ENCODE assay signal across 2 cellular contexts in the genomic region with DNA sequence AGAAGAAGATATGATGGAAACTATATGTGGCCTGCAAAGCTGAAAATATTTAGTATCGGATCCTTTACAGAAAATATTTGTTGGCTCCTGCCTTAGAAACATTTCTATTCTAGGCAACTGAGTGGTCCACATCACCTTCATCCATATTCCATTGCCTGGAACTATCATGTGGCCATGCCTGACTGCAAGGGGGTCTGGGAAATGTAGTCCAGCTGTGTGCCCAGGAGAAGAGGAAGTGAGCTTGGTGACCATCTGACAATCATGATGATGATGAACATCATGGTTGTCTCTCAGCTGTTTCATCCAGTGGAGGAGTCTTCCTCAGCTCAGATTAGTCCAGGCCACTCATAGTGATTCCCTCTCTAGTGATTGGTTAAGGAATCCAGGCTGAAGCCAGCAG.
TF ChIP-seq lines count a peak whose summit lies in the region.

No MANE protein-coding gene starts in this region.

TF ChIP-seq in GM12891, 5 proteins besides CTCF, POLR2A, EP300 and RAD21 (continued from another document):
- TF ChIP-seq POLR2AphosphoS5 (IDR thresholded peaks at IDR 0.05; ENCODE audit: low read depth, low read length): no peak
- no peak for TF ChIP-seq PAX5 (IDR thresholded peaks at IDR 0.05; ENCODE audit: insufficient read depth, low read length, severe bottlenecking)
- TF ChIP-seq SPI1 (IDR thresholded peaks at IDR 0.05; ENCODE audit: low read depth, low read length): peak; percentile 89

TF ChIP-seq in SK-N-SH treated with all-trans-retinoic acid at 6 μM for 48 hours, 23 proteins besides CTCF, POLR2A, EP300 and RAD21 (continued from another document):
- TF ChIP-seq CREB5 (CRISPR knock-in tag; IDR thresholded peaks at IDR 0.05; ENCODE audit: low read depth) (no peak), CSDC2 (CRISPR knock-in tag; IDR thresholded peaks at IDR 0.05) (no peak), ARNTL (CRISPR knock-in tag; IDR thresholded peaks at IDR 0.05; ENCODE audit: borderline replicate concordance, low read depth) (no peak), BACH2 (CRISPR knock-in tag; IDR thresholded peaks at IDR 0.05; ENCODE audit: borderline replicate concordance) (no peak), TCF4 (CRISPR knock-in tag; IDR thresholded peaks at IDR 0.05; ENCODE audit: borderline replicate concordance) (no peak), ZNF8 (CRISPR knock-in tag; IDR thresholded peaks at IDR 0.05) (no peak), PATZ1 (CRISPR knock-in tag; IDR thresholded peaks at IDR 0.05; ENCODE audit: borderline replicate concordance) (no peak), ISL1 (CRISPR knock-in tag; IDR thresholded peaks at IDR 0.05) (no peak), ZC3H10 (CRISPR knock-in tag; IDR thresholded peaks at IDR 0.05) (no peak), GLIS3 (CRISPR knock-in tag; IDR thresholded peaks at IDR 0.05) (no peak), OSR1 (CRISPR knock-in tag; IDR thresholded peaks at IDR 0.05) (no peak), ZNF70 (CRISPR knock-in tag; IDR thresholded peaks at IDR 0.05) (no peak)
- TF ChIP-seq, protein P1, sequence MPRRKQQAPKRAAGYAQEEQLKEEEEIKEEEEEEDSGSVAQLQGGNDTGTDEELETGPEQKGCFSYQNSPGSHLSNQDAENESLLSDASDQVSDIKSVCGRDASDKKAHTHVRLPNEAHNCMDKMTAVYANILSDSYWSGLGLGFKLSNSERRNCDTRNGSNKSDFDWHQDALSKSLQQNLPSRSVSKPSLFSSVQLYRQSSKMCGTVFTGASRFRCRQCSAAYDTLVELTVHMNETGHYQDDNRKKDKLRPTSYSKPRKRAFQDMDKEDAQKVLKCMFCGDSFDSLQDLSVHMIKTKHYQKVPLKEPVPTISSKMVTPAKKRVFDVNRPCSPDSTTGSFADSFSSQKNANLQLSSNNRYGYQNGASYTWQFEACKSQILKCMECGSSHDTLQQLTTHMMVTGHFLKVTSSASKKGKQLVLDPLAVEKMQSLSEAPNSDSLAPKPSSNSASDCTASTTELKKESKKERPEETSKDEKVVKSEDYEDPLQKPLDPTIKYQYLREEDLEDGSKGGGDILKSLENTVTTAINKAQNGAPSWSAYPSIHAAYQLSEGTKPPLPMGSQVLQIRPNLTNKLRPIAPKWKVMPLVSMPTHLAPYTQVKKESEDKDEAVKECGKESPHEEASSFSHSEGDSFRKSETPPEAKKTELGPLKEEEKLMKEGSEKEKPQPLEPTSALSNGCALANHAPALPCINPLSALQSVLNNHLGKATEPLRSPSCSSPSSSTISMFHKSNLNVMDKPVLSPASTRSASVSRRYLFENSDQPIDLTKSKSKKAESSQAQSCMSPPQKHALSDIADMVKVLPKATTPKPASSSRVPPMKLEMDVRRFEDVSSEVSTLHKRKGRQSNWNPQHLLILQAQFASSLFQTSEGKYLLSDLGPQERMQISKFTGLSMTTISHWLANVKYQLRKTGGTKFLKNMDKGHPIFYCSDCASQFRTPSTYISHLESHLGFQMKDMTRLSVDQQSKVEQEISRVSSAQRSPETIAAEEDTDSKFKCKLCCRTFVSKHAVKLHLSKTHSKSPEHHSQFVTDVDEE (CRISPR knock-in tag; IDR thresholded peaks at IDR 0.05): no peak
